In the genomic region with DNA sequence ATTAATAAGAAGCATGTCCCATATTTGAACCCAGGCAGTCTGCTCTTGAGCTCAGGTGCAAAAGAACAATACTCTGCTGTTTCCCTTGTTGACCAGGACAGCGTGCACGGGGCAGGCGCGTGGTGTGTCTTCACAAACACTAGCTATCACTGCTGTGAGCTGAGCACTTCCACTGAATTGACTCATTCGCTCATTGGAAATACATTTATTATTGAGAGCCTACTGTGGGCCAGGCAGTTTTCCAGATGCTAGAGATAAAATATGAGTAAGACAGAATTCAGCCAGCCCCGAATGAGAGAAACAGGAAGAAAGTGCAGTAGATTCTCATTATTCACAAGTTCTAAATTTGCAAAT, we compare ENCODE assay signal across 10 cellular contexts. TPM values are rescaled to one million over a fixed set of nuclear protein-coding genes. Genes with fewer than 3 reads are reported as not detected.
DNase-seq lines count a peak whose midpoint lies in the region; ATAC-seq, FAIRE-seq and TF ChIP-seq lines count a peak whose summit lies in the region.
"Had no signal": no experiment of that assay in that cellular context is flagged by ENCODE, and none has a peak within 500 bp of the region (broad histone marks: within the 10 kb centered on the region; RNA-seq: fewer than 3 reads in every experiment).

No MANE protein-coding gene starts in this region.

- no peak for TF ChIP-seq RAD21 in K562 (CRISPR knock-in tag; conservative IDR thresholded peaks at IDR 0.05 in 1 of 2, IDR thresholded peaks at IDR 0.05 in 1 of 2)

- no TSS peak for BruUV-seq in K562 (replicated peaks; lab: Mats Ljungman, UMichigan)

- H4K20me1 ChIP-seq in K562 (replicated peaks; ENCODE audit: control insufficient read depth, insufficient read depth, low read length): 0 out of 2 replicates have a peak, but pooled peaks cover 3% of the 10 kb centered on the region

- WGBS in heart left ventricle, 4 donors: 64 to 73% (median 71%) methylated on average over 6 of the region's 6 CpGs
- WGBS in K562 (ENCODE audit: insufficient coverage, low coverage, missing lambda C conversion rate): 5% methylated on average over 6 of the region's 6 CpGs

- CTCF ChIA-PET in K562 (lab: Yijun Ruan, JAX; ENCODE audit: low intra/inter-chr PET ratio): interaction anchor here (0.5 kb wide), 1 partner anchor 121 kb away, joined by 5 read pairs; no protein-coding TSS in a partner anchor

- peaks cover 8 to 9% of the 10 kb centered on the region in 2 donors for H3K36me3 Mint-ChIP-seq in stimulated activated naive B cell treated with anti-CD40 and anti-IgM and Interleukin-4, amounts not matched to agents 10 μg/mL and 1 μg/mL and 100 μg/mL, for 72 hours

- peaks cover 34 to 41% of the 10 kb centered on the region in 2 donors for H3K4me1 Mint-ChIP-seq in stimulated activated naive B cell treated with anti-CD40 and anti-IgM and Interleukin-4, amounts not matched to agents 10 μg/mL and 1 μg/mL and 100 μg/mL, for 72 hours

- H3K27me3 ChIP-seq in heart left ventricle: no peaks in the 10 kb centered on the region
- no peaks in the 10 kb centered on the region for H3K27me3 ChIP-seq in K562 (ENCODE audit: control insufficient read depth in 2 of 2, insufficient read depth in 2 of 2, low read length in 2 of 2)
- H3K27me3 ChIP-seq in lower lobe of right lung (ENCODE audit: low read depth): no peaks in the 10 kb centered on the region

- no peak for TF ChIP-seq EP300 in K562 (IDR thresholded peaks at IDR 0.05; ENCODE audit: low read length)

- no peaks in the 10 kb centered on the region for H3K9me3 Mint-ChIP-seq in stimulated activated naive B cell treated with anti-CD40 and anti-IgM and Interleukin-4, amounts not matched to agents 10 μg/mL and 1 μg/mL and 100 μg/mL, for 72 hours

- no peak for TF ChIP-seq CTCF in heart left ventricle (IDR thresholded peaks at IDR 0.05)
- no peak for TF ChIP-seq CTCF in K562 (IDR thresholded peaks at IDR 0.05 in 2 of 3, conservative IDR thresholded peaks at IDR 0.05 in 1 of 3; ENCODE audit: insufficient read depth in 2 of 3, low read depth in 1 of 3, low read length in 3 of 3)
- TF ChIP-seq CTCF in lower lobe of right lung (IDR thresholded peaks at IDR 0.05): no peak
- no peak for TF ChIP-seq CTCF in D721Med (IDR thresholded peaks at IDR 0.05; ENCODE audit: insufficient read depth, missing control alignments)

- ATAC-seq in heart left ventricle (no peak), Right ventricle myocardium inferior (no peak), K562 (peak; percentile 16; the same call in 2 of the 3 replicates), lower lobe of right lung (no peak), GM19023 (IDR thresholded peaks at IDR 0.05; ENCODE audit: unreplicated experiment) (no peak)
- no peak for ATAC-seq in stimulated activated naive B cell treated with anti-CD40 and anti-IgM and Interleukin-4, amounts not matched to agents 10 μg/mL and 1 μg/mL and 100 μg/mL, for 72 hours (replicated peaks)

- H3K27ac ChIP-seq in heart left ventricle (peak overlapping the region; percentile 81 to 96 (median 91)), K562 (ENCODE audit: extremely low read depth, low read depth, low read length) (peak overlapping the region; percentile 70), lower lobe of right lung (peak overlapping the region; percentile 96)

- H3K4me3 Mint-ChIP-seq in stimulated activated naive B cell treated with anti-CD40 and anti-IgM and Interleukin-4, amounts not matched to agents 10 μg/mL and 1 μg/mL and 100 μg/mL, for 72 hours: no peak overlapping the region

- TF ChIP-seq POLR2A in heart left ventricle (IDR thresholded peaks at IDR 0.05): no peak
- no peak for TF ChIP-seq POLR2A in K562 (conservative IDR thresholded peaks at IDR 0.05)

- H3K9me3 ChIP-seq in heart left ventricle: no peaks in the 10 kb centered on the region
- no peaks in the 10 kb centered on the region for H3K9me3 ChIP-seq in K562 (replicated peaks; ENCODE audit: control insufficient read depth, insufficient read depth, low read depth, low read length)
- H3K9me3 ChIP-seq in lower lobe of right lung: no peaks in the 10 kb centered on the region

- H3K4me2 ChIP-seq in K562 (ENCODE audit: insufficient read depth, low read length): peak overlapping the region; percentile 83

- H3K4me1 ChIP-seq in heart left ventricle: peaks cover 0 to 48% (median 32%) of the 10 kb centered on the region in 12 donors
- H3K4me1 ChIP-seq in K562 (replicated peaks in 1 of 2; ENCODE audit: control insufficient read depth in 2 of 2, insufficient read depth in 2 of 2, low read length in 2 of 2): peaks cover 27 to 35% of the 10 kb centered on the region in 2 experiments; a peak in 4 of 5 replicates
- peaks cover 55% of the 10 kb centered on the region for H3K4me1 ChIP-seq in lower lobe of right lung

- peak; percentile 65 for FAIRE-seq in K562 (lab: Jason Lieb, UNC)
- no peak for FAIRE-seq in frontal cortex (lab: Jason Lieb, UNC)
- FAIRE-seq in D721Med (lab: Jason Lieb, UNC): no peak
- FAIRE-seq: TTC549 had no signal

- POLR2A ChIA-PET in K562 (lab: Yijun Ruan, JAX): interaction anchor here (0.9 to 1.9 kb wide), 5 partner anchors 9 to 156 kb away, joined by 3 to 8 read pairs (median 4); no protein-coding TSS in a partner anchor

- H3K27ac Mint-ChIP-seq in stimulated activated naive B cell treated with anti-CD40 and anti-IgM and Interleukin-4, amounts not matched to agents 10 μg/mL and 1 μg/mL and 100 μg/mL, for 72 hours: no peak overlapping the region

- H3K9me1 ChIP-seq in K562 (ENCODE audit: control insufficient read depth, insufficient read depth, low read length): no peaks in the 10 kb centered on the region

- peaks cover 71% of the 10 kb centered on the region for H3K79me2 ChIP-seq in K562 (ENCODE audit: control insufficient read depth, insufficient read depth, low read length)

- in situ Hi-C loops in K562 (cut with MboI): loop anchor here (10.0 kb wide), 1 partner anchor 448 kb away; a partner anchor contains a TSS

- peak overlapping the region; percentile 89 to 96; a peak in 3 of 4 replicates for H3K9ac ChIP-seq in K562 (ENCODE audit: insufficient read depth in 1 of 2, low read depth in 2 of 2, low read length in 2 of 2)

- DNase-seq in heart left ventricle (no peak), Right ventricle myocardium inferior (ENCODE audit: missing footprints) (no peak), K562 (ENCODE audit: extremely low read depth in 1 of 4, low spot score in 3 of 4) (peak in 3 of 4 experiments; percentile 28 to 68 (median 37)), lower lobe of right lung (no peak), frontal cortex (ENCODE audit: low spot score in 2 of 2) (no peak), D721Med (ENCODE audit: insufficient read length, low spot score) (no peak)
- no peak for DNase-seq in stimulated activated naive B cell treated with anti-CD40 and anti-IgM and Interleukin-4, amounts not matched to agents 10 μg/mL and 1 μg/mL and 100 μg/mL, for 72 hours
- DNase-seq: occipital lobe had no signal

- intact Hi-C loops in heart left ventricle (cut with DNase I) (loop anchor here in 9 of 10 donors (1.0 to 10.0 kb wide), 10 partner anchors 9 to 448 kb away; a partner anchor contains a TSS), Right ventricle myocardium inferior (cut with DNase I) (loop anchor here (10.0 kb wide), 1 partner anchor 648 kb away; a partner anchor contains a TSS), K562 (cut with micrococcal nuclease) (loop anchor here (5.0 to 10.0 kb wide), 3 partner anchors 166 to 451 kb away; no protein-coding TSS in a partner anchor), lower lobe of right lung (cut with DNase I) (no loop called here)

- H3K36me3 ChIP-seq in heart left ventricle (no peaks in the 10 kb centered on the region), K562 (ENCODE audit: control insufficient read depth, insufficient read depth, low read length) (peaks cover 25% of the 10 kb centered on the region; the same call in 2 of the 3 replicates), lower lobe of right lung (no peaks in the 10 kb centered on the region)

- peak overlapping the region in 8 of 12 donors; percentile 63 to 87 (median 80) for H3K4me3 ChIP-seq in heart left ventricle
- H3K4me3 ChIP-seq in K562: peak overlapping the region; percentile 78
- peak overlapping the region; percentile 86 for H3K4me3 ChIP-seq in lower lobe of right lung

- H2AFZ ChIP-seq in K562 (ENCODE audit: low read depth, low read length): peak overlapping the region; percentile 73

- peaks cover 0 to 10% of the 10 kb centered on the region in 2 donors for H3K27me3 Mint-ChIP-seq in stimulated activated naive B cell treated with anti-CD40 and anti-IgM and Interleukin-4, amounts not matched to agents 10 μg/mL and 1 μg/mL and 100 μg/mL, for 72 hours

RNA-seq across cellular contexts. Expression of a gene that starts 1.7 kb away (rescaled TPM):
- total RNA-seq in heart left ventricle (10 to 100 TPM; 37.9 to 56.2 (median 44.1) TPM), Right ventricle myocardium inferior (37.6 TPM), K562 (2014; rRNA removed) (22.0 and 32.0 TPM in 2 replicates), K562 (2014; rRNA removed; fragmentation: Illumina TruSeq; extraction: Trizol) (58.1 and 65.4 TPM in 2 replicates), K562 (2015; rRNA removed; fragmentation: Illumina TruSeq; extraction: Trizol) (49.1 and 54.0 TPM in 2 replicates), K562 (2021) (38.8 and 40.7 TPM in 2 replicates), lower lobe of right lung (73.1 TPM), frontal cortex (167 TPM)
- polyA plus RNA-seq in heart left ventricle (10 to 100 TPM; 11.8 to 13.1 TPM), K562 (2011; rRNA removed) (33.9 and 41.6 TPM in 2 replicates), K562 (2014; fragmentation: Illumina TruSeq; extraction: Trizol) (25.6 and 29.0 TPM in 2 replicates), K562 (2014; fragmentation: Nextera tagmentation; extraction: Ambion mirVana) (10 to 100 TPM; 33.7 to 69.3 TPM), K562 (2014; rRNA removed) (26.1 and 40.6 TPM in 2 replicates)
- total RNA-seq in K562 (2011; cell fraction: chromatin; rRNA removed; ENCODE audit: low replicate concordance): 65.0 and 350 TPM in 2 replicates
- 31.9 and 54.3 TPM in 2 replicates for total RNA-seq in K562 (2011; cell fraction: nucleolus; rRNA removed)
- 103 and 111 TPM in 2 replicates for total RNA-seq in K562 (2011; cell fraction: nucleoplasm; rRNA removed)
- 6.7 and 13.4 TPM in 2 replicates for polyA plus RNA-seq in K562 (2011; cell fraction: cytosol; rRNA removed)
- 31.4 and 44.3 TPM in 2 replicates for polyA plus RNA-seq in K562 (2011; cell fraction: nucleus; rRNA removed)
- 20.4 and 21.2 TPM in 2 replicates for polyA plus RNA-seq in K562 (2012)
- polyA minus RNA-seq in K562 (2011; rRNA and poly(A)+ RNA removed): 179 and 246 TPM in 2 replicates
- polyA minus RNA-seq in K562 (2011; cell fraction: cytosol; rRNA and poly(A)+ RNA removed): 23.1 and 25.2 TPM in 2 replicates
- polyA minus RNA-seq in K562 (2011; cell fraction: nucleus; rRNA and poly(A)+ RNA removed): 89.8 and 176 TPM in 2 replicates

RNA-seq across cellular contexts. Expression of a gene that starts 3.8 kb away (rescaled TPM):
- total RNA-seq in heart left ventricle: 1 to 10 TPM in 1 of 9 donors, under 1 TPM in 7, not detected in 1; 0.39 to 2.3 (median 0.65) TPM
- under 1 TPM; 0.21 to 0.76 TPM for polyA plus RNA-seq in heart left ventricle
- total RNA-seq in Right ventricle myocardium inferior: 1.4 TPM
- not detected in 2 replicates for total RNA-seq in K562 (2011; cell fraction: chromatin; rRNA removed; ENCODE audit: low replicate concordance)
- total RNA-seq in K562 (2011; cell fraction: nucleolus; rRNA removed): not detected in 2 replicates
- not detected in 2 replicates for total RNA-seq in K562 (2011; cell fraction: nucleoplasm; rRNA removed)
- total RNA-seq in K562 (2014; rRNA removed): not detected in 2 replicates
- 0.07 TPM in 1 of 2 replicates, not detected in the other for total RNA-seq in K562 (2014; rRNA removed; fragmentation: Illumina TruSeq; extraction: Trizol)
- total RNA-seq in K562 (2015; rRNA removed; fragmentation: Illumina TruSeq; extraction: Trizol): not detected in 2 replicates
- 0.13 TPM in 1 of 2 replicates, not detected in the other for total RNA-seq in K562 (2021)
- polyA plus RNA-seq in K562 (2011; rRNA removed): not detected in 2 replicates
- not detected in 2 replicates for polyA plus RNA-seq in K562 (2011; cell fraction: cytosol; rRNA removed)
- 0.07 TPM in 1 of 2 replicates, not detected in the other for polyA plus RNA-seq in K562 (2011; cell fraction: nucleus; rRNA removed)
- polyA plus RNA-seq in K562 (2012): 0.10 TPM in 1 of 2 replicates, not detected in the other
- polyA plus RNA-seq in K562 (2014; fragmentation: Illumina TruSeq; extraction: Trizol): 0.10 and 0.29 TPM in 2 replicates
- polyA plus RNA-seq in K562 (2014; fragmentation: Nextera tagmentation; extraction: Ambion mirVana): under 1 TPM in 1 of 2 experiments, not detected in 1; 0.06 TPM
- polyA plus RNA-seq in K562 (2014; rRNA removed): 0.19 TPM in 1 of 2 replicates, not detected in the other
- not detected in 2 replicates for polyA minus RNA-seq in K562 (2011; rRNA and poly(A)+ RNA removed)
- polyA minus RNA-seq in K562 (2011; cell fraction: cytosol; rRNA and poly(A)+ RNA removed): not detected in 2 replicates
- not detected in 2 replicates for polyA minus RNA-seq in K562 (2011; cell fraction: nucleus; rRNA and poly(A)+ RNA removed)
- total RNA-seq in lower lobe of right lung: 12.4 TPM
- 0.41 TPM for total RNA-seq in frontal cortex

Comparison
In these comparisons a context has a peak if more than half of its experiments do, and no peak if none do; other contexts are left out.
1. DNase-seq: peak in K562 (3 of 4); none in heart left ventricle (0 of 5), Right ventricle myocardium inferior (single experiment), lower lobe of right lung (single experiment), frontal cortex (0 of 2), stimulated activated naive B cell treated with anti-CD40 and anti-IgM and Interleukin-4, amounts not matched to agents 10 μg/mL and 1 μg/mL and 100 μg/mL, for 72 hours (single experiment) and D721Med (single experiment).
2. Peak in every context shown above with its lines, with median percentiles within 50 percentile points of each other: H3K27ac ChIP-seq and H3K4me3 ChIP-seq.